17 cellular contexts compared by ENCODE assay signal in the genomic region with DNA sequence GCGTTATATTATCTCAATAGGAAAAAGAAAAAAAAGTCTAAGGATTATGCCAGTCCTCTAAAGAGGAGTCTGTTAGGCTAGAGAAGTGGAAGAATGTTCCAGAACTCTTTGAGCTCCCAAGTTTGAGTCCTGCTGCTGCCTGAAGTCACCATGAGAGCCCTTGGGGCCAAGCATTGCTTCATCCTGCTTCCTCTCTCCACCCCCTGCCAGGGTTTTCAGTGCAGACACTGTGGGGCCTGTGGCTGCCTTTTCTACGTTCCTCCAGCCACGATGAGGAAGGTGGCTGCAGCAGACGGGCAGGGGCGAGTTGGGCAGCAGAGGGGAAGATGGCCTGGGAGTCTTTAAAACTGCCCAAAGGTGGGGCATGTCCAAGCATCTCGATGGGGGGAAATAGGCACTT.
A peak's percentile ranks its signal among the peaks of the same experiment; 100 is the strongest.
DNase-seq lines count a peak whose midpoint lies in the region; ATAC-seq lines count a peak whose summit lies in the region.
"Had no signal": no experiment of that assay in that cellular context is flagged by ENCODE, and none has a peak within 500 bp of the region (broad histone marks: within the 10 kb centered on the region; RNA-seq: fewer than 3 reads in every experiment).

No MANE protein-coding gene starts in this region.

- ATAC-seq in sciatic nerve (peak; percentile 58), GM19023 (IDR thresholded peaks at IDR 0.05; ENCODE audit: unreplicated experiment) (no peak), HG02973 (IDR thresholded peaks at IDR 0.05; ENCODE audit: unreplicated experiment) (no peak)
- ATAC-seq: activated CD4-positive, CD25-positive, alpha-beta regulatory T cell treated with anti-CD3 and anti-CD28 coated beads, Interleukin-2, amount 50 U/mL, for 24 hours; T-helper 17 cell had no signal

- intact Hi-C loops in cardiac septum (cut with DNase I), result no loop called here
- intact Hi-C loops in sciatic nerve (cut with DNase I), result no loop called here

- DNase-seq in GM03348 (ENCODE audit: low spot score) (peak; percentile 38), SKM-1 treated with dmso at 0.1 percent for 144 hours (lab: John Stamatoyannopoulos, UW; ENCODE audit: unreplicated experiment) (peak; percentile 74), cardiac septum (ENCODE audit: low spot score) (peak; percentile 68), sciatic nerve (ENCODE audit: low spot score) (no peak), ecto neural progenitor cell (ENCODE audit: low spot score) (no peak)
- no peak for DNase-seq in activated naive CD4-positive, alpha-beta T cell treated with Interleukin-2 at 50 U/mL for 16 hours
- DNase-seq: BE2C, DMS153, Karpas-422, NCI-H187, NCI-H526 treated with DMSO at 0.1 percent for 48 hours, pancreas, RPMI8226, T-helper 17 cell had no signal

Comparison
In these comparisons a context has a peak if more than half of its experiments do, and no peak if none do; other contexts are left out.
1. DNase-seq: peak in GM03348 (single experiment), SKM-1 treated with dmso at 0.1 percent for 144 hours (single experiment) and cardiac septum (single experiment); none in sciatic nerve (single experiment), activated naive CD4-positive, alpha-beta T cell treated with Interleukin-2 at 50 U/mL for 16 hours (single experiment) and ecto neural progenitor cell (single experiment).